ENCODE assay signal across 20 cellular contexts in the genomic region with DNA sequence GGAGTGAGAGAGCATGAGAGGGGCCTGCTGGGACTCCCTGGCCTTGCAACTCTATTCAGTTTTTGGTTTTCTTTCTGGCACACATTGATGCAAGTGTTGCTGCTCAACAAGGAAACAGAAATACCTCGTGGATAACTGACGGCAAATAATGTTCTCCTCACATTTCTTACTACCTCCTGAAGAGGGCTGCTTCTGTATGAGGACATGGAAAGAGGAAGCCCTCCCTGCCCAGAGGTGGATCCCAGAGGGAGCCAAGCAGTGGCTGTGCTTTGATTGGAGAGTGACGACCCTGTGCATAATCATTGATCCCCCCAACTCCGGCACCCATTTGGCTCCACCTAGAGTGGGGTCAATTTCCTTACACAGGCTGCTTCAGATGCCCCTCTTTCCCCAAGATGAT. TPM values are rescaled to one million over a fixed set of nuclear protein-coding genes. Genes with fewer than 3 reads are reported as not detected.
A peak's percentile ranks its signal among the peaks of the same experiment; 100 is the strongest.
DNase-seq lines count a peak whose midpoint lies in the region; ATAC-seq and TF ChIP-seq lines count a peak whose summit lies in the region.
"Had no signal": no experiment of that assay in that cellular context is flagged by ENCODE, and none has a peak within 500 bp of the region (broad histone marks: within the 10 kb centered on the region; RNA-seq: fewer than 3 reads in every experiment).

No MANE protein-coding gene starts in this region.

- H3K36me3 Mint-ChIP-seq in GM23338 (ENCODE audit: low read depth) = no peaks in the 10 kb centered on the region

- H3K27ac Mint-ChIP-seq in GM23338 = no peak overlapping the region

- no peaks in the 10 kb centered on the region for H3K27me3 ChIP-seq in GM23338 (ENCODE audit: insufficient read depth)

- H3K4me1 Mint-ChIP-seq in GM23338 = no peaks in the 10 kb centered on the region

- peak; percentile 92 for ATAC-seq in GM23338
- ATAC-seq: Right ventricle myocardium inferior had no signal

- no peaks in the 10 kb centered on the region for H4K20me1 ChIP-seq in GM23338 (replicated peaks; ENCODE audit: insufficient read depth)

- no peak overlapping the region for H3K27ac ChIP-seq in GM23338 (ENCODE audit: low read depth)

- no peak overlapping the region for H3K4me3 Mint-ChIP-seq in GM23338

- no peaks in the 10 kb centered on the region for H3K4me1 ChIP-seq in GM23338 (ENCODE audit: insufficient read depth)
- H3K4me1 ChIP-seq: BE2C had no signal

- peaks cover 7% of the 10 kb centered on the region; the same call in 1 of the 3 replicates for H3K9me3 Mint-ChIP-seq in GM23338

- no peaks in the 10 kb centered on the region for H3F3A ChIP-seq in GM23338 (replicated peaks; ENCODE audit: low read depth)

- in situ Hi-C loops in KBM-7 (cut with MboI; ENCODE audit: low pct_unique_long_range_greater_than_20kb, low sequenced_read_pairs) (no loop called here), SK-MEL-5 (cut with HindIII; ENCODE audit: low pct_unique_long_range_greater_than_20kb, low sequenced_read_pairs) (no loop called here)

- H2AFZ ChIP-seq in GM23338 = no peak overlapping the region

- H3K36me3 ChIP-seq in GM23338 (ENCODE audit: insufficient read depth) = no peaks in the 10 kb centered on the region
- H3K36me3 ChIP-seq: BE2C had no signal

- no peak overlapping the region for H3K4me2 ChIP-seq in GM23338

- H3K4me3 ChIP-seq in GM23338 = no peak overlapping the region

- DNase-seq in GM23338 (ENCODE audit: low spot score) (peak; percentile 52), KBM-7 (peak; percentile 26), SK-MEL-5 (ENCODE audit: low read depth, low spot score) (peak; percentile 46), iPS-NIHi11 (ENCODE audit: low spot score) (peak; percentile 27), T1000 (lab: John Stamatoyannopoulos, UW) (no peak)
- DNase-seq in activated CD8-positive, alpha-beta memory T cell treated with anti-CD3 and anti-CD28 coated beads, Interleukin-2, amount 50 U/mL, for 4 hours = no peak
- DNase-seq in stimulated activated CD4-positive, alpha-beta T cell treated with anti-CD3 and anti-CD28 coated beads, Interleukin-4, amount 100 ng/mL, for 4 hours = no peak
- DNase-seq: BE2C, DMS53, GF-D8, Kasumi-1, NCI-H1092, NCI-H146, NCI-H2029, NCI-H2227 treated with DMSO at 0.1 percent for 48 hours, NCI-H510A, OCI-M1 had no signal

- TF ChIP-seq CTCF in GM23338 (conservative IDR thresholded peaks at IDR 0.05; ENCODE audit: low read depth in 2 of 2) = peak; percentile 30 to 58; a peak in 3 of 4 replicates

- H3K27me3 Mint-ChIP-seq in GM23338 (ENCODE audit: insufficient read depth, low read depth, poor library complexity) = peaks cover 2% of the 10 kb centered on the region

- no peaks in the 10 kb centered on the region; the same call in 1 of the 2 replicates for H3K9me2 ChIP-seq in GM23338 (ENCODE audit: insufficient read depth)

- no peaks in the 10 kb centered on the region for H3K79me2 ChIP-seq in GM23338 (replicated peaks; ENCODE audit: insufficient read depth)

TF ChIP-seq in GM23338, 12 proteins besides CTCF, POLR2A, EP300 and RAD21 (continues in another document):
- TF ChIP-seq ZNF331 (CRISPR knock-in tag; IDR thresholded peaks at IDR 0.05; ENCODE audit: low read depth) (no peak), EZH2 (IDR thresholded peaks at IDR 0.05; ENCODE audit: low read depth, unreplicated experiment) (no peak), ZNF114 (CRISPR knock-in tag; IDR thresholded peaks at IDR 0.05) (no peak), POLR2AphosphoS5 (IDR thresholded peaks at IDR 0.05; ENCODE audit: low read depth) (no peak), NANOG (IDR thresholded peaks at IDR 0.05; ENCODE audit: borderline replicate concordance) (no peak), CREB1 (CRISPR knock-in tag; IDR thresholded peaks at IDR 0.05; ENCODE audit: low read depth) (no peak), STAT1 (IDR thresholded peaks at IDR 0.05; ENCODE audit: unreplicated experiment) (no peak)
- TF ChIP-seq, protein P1, sequence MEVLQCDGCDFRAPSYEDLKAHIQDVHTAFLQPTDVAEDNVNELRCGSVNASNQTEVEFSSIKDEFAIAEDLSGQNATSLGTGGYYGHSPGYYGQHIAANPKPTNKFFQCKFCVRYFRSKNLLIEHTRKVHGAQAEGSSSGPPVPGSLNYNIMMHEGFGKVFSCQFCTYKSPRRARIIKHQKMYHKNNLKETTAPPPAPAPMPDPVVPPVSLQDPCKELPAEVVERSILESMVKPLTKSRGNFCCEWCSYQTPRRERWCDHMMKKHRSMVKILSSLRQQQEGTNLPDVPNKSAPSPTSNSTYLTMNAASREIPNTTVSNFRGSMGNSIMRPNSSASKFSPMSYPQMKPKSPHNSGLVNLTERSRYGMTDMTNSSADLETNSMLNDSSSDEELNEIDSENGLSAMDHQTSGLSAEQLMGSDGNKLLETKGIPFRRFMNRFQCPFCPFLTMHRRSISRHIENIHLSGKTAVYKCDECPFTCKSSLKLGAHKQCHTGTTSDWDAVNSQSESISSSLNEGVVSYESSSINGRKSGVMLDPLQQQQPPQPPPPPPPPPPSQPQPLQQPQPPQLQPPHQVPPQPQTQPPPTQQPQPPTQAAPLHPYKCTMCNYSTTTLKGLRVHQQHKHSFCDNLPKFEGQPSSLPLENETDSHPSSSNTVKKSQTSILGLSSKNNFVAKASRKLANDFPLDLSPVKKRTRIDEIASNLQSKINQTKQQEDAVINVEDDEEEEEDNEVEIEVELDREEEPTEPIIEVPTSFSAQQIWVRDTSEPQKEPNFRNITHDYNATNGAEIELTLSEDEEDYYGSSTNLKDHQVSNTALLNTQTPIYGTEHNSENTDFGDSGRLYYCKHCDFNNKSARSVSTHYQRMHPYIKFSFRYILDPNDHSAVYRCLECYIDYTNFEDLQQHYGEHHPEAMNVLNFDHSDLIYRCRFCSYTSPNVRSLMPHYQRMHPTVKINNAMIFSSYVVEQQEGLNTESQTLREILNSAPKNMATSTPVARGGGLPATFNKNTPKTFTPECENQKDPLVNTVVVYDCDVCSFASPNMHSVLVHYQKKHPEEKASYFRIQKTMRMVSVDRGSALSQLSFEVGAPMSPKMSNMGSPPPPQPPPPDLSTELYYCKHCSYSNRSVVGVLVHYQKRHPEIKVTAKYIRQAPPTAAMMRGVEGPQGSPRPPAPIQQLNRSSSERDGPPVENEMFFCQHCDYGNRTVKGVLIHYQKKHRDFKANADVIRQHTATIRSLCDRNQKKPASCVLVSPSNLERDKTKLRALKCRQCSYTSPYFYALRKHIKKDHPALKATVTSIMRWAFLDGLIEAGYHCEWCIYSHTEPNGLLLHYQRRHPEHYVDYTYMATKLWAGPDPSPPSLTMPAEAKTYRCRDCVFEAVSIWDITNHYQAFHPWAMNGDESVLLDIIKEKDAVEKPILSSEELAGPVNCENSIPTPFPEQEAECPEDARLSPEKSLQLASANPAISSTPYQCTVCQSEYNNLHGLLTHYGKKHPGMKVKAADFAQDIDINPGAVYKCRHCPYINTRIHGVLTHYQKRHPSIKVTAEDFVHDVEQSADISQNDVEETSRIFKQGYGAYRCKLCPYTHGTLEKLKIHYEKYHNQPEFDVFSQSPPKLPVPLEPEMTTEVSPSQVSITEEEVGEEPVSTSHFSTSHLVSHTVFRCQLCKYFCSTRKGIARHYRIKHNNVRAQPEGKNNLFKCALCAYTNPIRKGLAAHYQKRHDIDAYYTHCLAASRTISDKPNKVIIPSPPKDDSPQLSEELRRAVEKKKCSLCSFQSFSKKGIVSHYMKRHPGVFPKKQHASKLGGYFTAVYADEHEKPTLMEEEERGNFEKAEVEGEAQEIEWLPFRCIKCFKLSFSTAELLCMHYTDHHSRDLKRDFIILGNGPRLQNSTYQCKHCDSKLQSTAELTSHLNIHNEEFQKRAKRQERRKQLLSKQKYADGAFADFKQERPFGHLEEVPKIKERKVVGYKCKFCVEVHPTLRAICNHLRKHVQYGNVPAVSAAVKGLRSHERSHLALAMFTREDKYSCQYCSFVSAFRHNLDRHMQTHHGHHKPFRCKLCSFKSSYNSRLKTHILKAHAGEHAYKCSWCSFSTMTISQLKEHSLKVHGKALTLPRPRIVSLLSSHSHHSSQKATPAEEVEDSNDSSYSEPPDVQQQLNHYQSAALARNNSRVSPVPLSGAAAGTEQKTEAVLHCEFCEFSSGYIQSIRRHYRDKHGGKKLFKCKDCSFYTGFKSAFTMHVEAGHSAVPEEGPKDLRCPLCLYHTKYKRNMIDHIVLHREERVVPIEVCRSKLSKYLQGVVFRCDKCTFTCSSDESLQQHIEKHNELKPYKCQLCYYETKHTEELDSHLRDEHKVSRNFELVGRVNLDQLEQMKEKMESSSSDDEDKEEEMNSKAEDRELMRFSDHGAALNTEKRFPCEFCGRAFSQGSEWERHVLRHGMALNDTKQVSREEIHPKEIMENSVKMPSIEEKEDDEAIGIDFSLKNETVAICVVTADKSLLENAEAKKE (CRISPR knock-in tag; IDR thresholded peaks at IDR 0.05) = no peak
- TF ChIP-seq, protein P2, sequence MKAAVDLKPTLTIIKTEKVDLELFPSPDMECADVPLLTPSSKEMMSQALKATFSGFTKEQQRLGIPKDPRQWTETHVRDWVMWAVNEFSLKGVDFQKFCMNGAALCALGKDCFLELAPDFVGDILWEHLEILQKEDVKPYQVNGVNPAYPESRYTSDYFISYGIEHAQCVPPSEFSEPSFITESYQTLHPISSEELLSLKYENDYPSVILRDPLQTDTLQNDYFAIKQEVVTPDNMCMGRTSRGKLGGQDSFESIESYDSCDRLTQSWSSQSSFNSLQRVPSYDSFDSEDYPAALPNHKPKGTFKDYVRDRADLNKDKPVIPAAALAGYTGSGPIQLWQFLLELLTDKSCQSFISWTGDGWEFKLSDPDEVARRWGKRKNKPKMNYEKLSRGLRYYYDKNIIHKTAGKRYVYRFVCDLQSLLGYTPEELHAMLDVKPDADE (IDR thresholded peaks at IDR 0.05) = no peak

RNA-seq across cellular contexts. Expression of a gene that starts 34.6 kb away (rescaled TPM):
- total RNA-seq in GM23338 (2014; rRNA removed; shearing (Covaris generic)) = not detected in 2 replicates
- polyA plus RNA-seq in GM23338 (2016; fragmentation: Nextera tagmentation; extraction: Ambion mirVana) = not detected in 2 replicates
- not detected in 2 replicates for total RNA-seq in SK-MEL-5 (2014; rRNA removed; shearing (Covaris generic))
- polyA plus RNA-seq in SK-MEL-5 (2015; cell fraction: cytosol; rRNA removed) = not detected in 2 replicates
- not detected in 2 replicates for polyA plus RNA-seq in SK-MEL-5 (2015; cell fraction: nucleus; rRNA removed)
- total RNA-seq: A673, MCF 10A, Right ventricle myocardium inferior had no signal

Comparison
In these comparisons a context has a peak if more than half of its experiments do, and no peak if none do; other contexts are left out.
1. DNase-seq: peak in GM23338 (single experiment), KBM-7 (single experiment), SK-MEL-5 (single experiment) and iPS-NIHi11 (single experiment); none in activated CD8-positive, alpha-beta memory T cell treated with anti-CD3 and anti-CD28 coated beads, Interleukin-2, amount 50 U/mL, for 4 hours (single experiment), T1000 (single experiment) and stimulated activated CD4-positive, alpha-beta T cell treated with anti-CD3 and anti-CD28 coated beads, Interleukin-4, amount 100 ng/mL, for 4 hours (0 of 2).